In the genomic region with DNA sequence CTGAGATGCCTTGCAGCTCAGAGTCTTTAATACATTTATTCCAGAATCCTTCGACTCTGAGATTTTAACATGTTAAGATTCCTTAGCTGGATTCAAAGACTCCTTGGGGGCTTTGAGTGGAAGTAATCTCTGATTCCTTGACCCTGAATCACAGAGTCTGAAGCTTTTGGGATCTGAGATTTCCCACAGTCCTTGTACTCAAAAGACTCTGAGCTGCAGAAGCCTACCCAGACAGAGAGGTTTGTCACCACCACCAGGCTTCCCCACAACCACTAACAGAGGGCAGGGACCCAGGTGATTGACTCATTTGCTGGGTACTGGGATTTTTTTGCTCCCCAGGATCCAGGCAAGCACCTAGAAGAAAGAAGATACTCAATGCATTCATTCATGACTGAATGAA, we compare ENCODE assay signal across 1 cellular context.
TF ChIP-seq lines count a peak whose summit lies in the region.

No MANE protein-coding gene starts in this region.

TF ChIP-seq in IMR-90, 13 proteins besides CTCF, POLR2A, EP300 and RAD21:
- TF ChIP-seq, protein P1, sequence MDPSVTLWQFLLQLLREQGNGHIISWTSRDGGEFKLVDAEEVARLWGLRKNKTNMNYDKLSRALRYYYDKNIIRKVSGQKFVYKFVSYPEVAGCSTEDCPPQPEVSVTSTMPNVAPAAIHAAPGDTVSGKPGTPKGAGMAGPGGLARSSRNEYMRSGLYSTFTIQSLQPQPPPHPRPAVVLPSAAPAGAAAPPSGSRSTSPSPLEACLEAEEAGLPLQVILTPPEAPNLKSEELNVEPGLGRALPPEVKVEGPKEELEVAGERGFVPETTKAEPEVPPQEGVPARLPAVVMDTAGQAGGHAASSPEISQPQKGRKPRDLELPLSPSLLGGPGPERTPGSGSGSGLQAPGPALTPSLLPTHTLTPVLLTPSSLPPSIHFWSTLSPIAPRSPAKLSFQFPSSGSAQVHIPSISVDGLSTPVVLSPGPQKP (IDR thresholded peaks at IDR 0.05; ENCODE audit: borderline replicate concordance, low read depth, low read length), result no peak
- no peak for TF ChIP-seq MAFK (IDR thresholded peaks at IDR 0.05; ENCODE audit: low read depth, low read length)
